In the genomic region with DNA sequence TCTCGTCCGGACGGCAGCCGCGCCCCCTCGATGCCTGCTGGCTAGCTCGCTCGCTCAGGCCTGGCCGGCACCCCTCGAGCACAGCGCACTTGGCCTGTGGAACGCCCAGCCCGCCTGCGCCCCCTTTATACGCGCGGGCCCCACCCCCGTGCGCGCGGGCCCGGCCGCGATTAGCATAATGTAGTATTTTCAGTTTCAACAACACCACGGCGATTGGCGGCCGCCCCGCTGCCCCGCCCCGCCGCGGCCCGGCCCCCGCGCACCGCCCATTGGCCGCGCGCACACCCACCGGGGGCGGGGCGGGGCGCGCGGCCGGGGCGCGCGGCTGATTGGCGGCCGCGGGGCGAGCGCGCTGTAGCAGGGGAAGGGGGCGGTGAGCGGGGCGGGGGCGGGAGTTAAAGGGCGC, we compare ENCODE assay signal across 7 cellular contexts. TPM values are rescaled to one million over a fixed set of nuclear protein-coding genes. Genes with fewer than 3 reads are reported as not detected.
DNase-seq lines count a peak whose midpoint lies in the region; ATAC-seq and TF ChIP-seq lines count a peak whose summit lies in the region.

A gene (minus strand): TSS at position 100 of the 406 bp plus-strand sequence. CDS start 319 bp downstream, outside the sequence.

- H3K27me3 ChIP-seq in kidney epithelial cell (ENCODE audit: control insufficient read depth, insufficient read depth, low read length): peaks cover 2% of the 10 kb centered on the region

- TF ChIP-seq CTCF in kidney epithelial cell (IDR thresholded peaks at IDR 0.05; ENCODE audit: insufficient read depth, low read length, poor library complexity, severe bottlenecking): no peak

- no peaks in the 10 kb centered on the region for H3K36me3 ChIP-seq in kidney epithelial cell (ENCODE audit: control insufficient read depth, insufficient read depth, low read length)

- H3K4me3 ChIP-seq in kidney epithelial cell (ENCODE audit: low read depth, low read length): peak within 1 kb of the TSS; percentile 58

- ATAC-seq in GM18519 (IDR thresholded peaks at IDR 0.05; ENCODE audit: low FRiP score, unreplicated experiment): peak; percentile 58
- ATAC-seq in HG02970 (IDR thresholded peaks at IDR 0.05; ENCODE audit: low FRiP score, unreplicated experiment): peak; percentile 75

- DNase-seq in NCI-H2081 treated with DMSO at 0.1 percent for 48 hours (lab: John Stamatoyannopoulos, UW) (peak; percentile 2), cerebellar cortex (ENCODE audit: low spot score) (peak; percentile 52), kidney epithelial cell (ENCODE audit: low read depth) (no peak)
- DNase-seq in activated CD4-positive, alpha-beta T cell treated with anti-CD3 and anti-CD28 coated beads for 24 hours (ENCODE audit: low read depth in 2 of 2): peak; percentile 66 to 68
- peak; percentile 60 to 62 for DNase-seq in stimulated activated CD4-positive, alpha-beta T cell treated with anti-CD3 and anti-CD28 coated beads, Interleukin-1b, Interleukin-23, amount 100 ng/mL, for 1 hour (ENCODE audit: low read depth in 2 of 2)

RNA-seq across cellular contexts. Expression of the gene that starts here (rescaled TPM):
- total RNA-seq in kidney epithelial cell: 34.8 and 37.1 TPM in 2 replicates
